22 cellular contexts compared by ENCODE assay signal in genomic region chr21:45164124-45164511, GRCh38.
DNase-seq lines count a peak whose midpoint lies in the region; ATAC-seq and TF ChIP-seq lines count a peak whose summit lies in the region.
"Had no signal": no experiment of that assay in that cellular context is flagged by ENCODE, and none has a peak within 500 bp of the region (broad histone marks: within the 10 kb centered on the region; RNA-seq: fewer than 3 reads in every experiment).

No MANE protein-coding gene starts in this region.

- H3K36me3 ChIP-seq in left ventricle myocardium inferior (no peaks in the 10 kb centered on the region), gastrocnemius medialis (no peaks in the 10 kb centered on the region)
- peaks cover 0 to 5% (median 0%) of the 10 kb centered on the region in 3 experiments for H3K36me3 ChIP-seq in naive thymus-derived CD4-positive, alpha-beta T cell (ENCODE audit: control insufficient read depth in 2 of 3, insufficient read depth in 3 of 3, low read length in 3 of 3)
- H3K36me3 ChIP-seq: breast epithelium had no signal

- intact Hi-C loops in left ventricle myocardium inferior (cut with micrococcal nuclease) (no loop called here), gastrocnemius medialis (cut with DNase I; ENCODE audit: low total_unique reads) (no loop called here)
- intact Hi-C loops in naive thymus-derived CD4-positive, alpha-beta T cell (cut with micrococcal nuclease), result no loop called here

- no peaks in the 10 kb centered on the region for H3K9me3 ChIP-seq in left ventricle myocardium inferior (replicated peaks)
- H3K9me3 ChIP-seq in gastrocnemius medialis, result no peaks in the 10 kb centered on the region
- H3K9me3 ChIP-seq in naive thymus-derived CD4-positive, alpha-beta T cell (ENCODE audit: control insufficient read depth in 2 of 3, low read length in 3 of 3), result no peaks in the 10 kb centered on the region
- H3K9me3 ChIP-seq: breast epithelium, testis had no signal

- H3K36me3 Mint-ChIP-seq in activated naive CD8-positive, alpha-beta T cell treated with anti-CD3 and anti-CD28 coated beads for 36 hours, result no peaks in the 10 kb centered on the region
- H3K36me3 Mint-ChIP-seq in activated naive CD8-positive, alpha-beta T cell treated with anti-CD3 and anti-CD28 coated beads, Interleukin-2, amount 50 U/mL, for 24 hours (ENCODE audit: low read depth), result peaks cover 5% of the 10 kb centered on the region
- H3K36me3 Mint-ChIP-seq in naive thymus-derived CD4-positive, alpha-beta T cell, result peaks cover 0 to 14% (median 4%) of the 10 kb centered on the region in 5 donors
- H3K36me3 Mint-ChIP-seq: activated naive CD8-positive, alpha-beta T cell had no signal

- H3K4me3 ChIP-seq in left ventricle myocardium inferior (no peak overlapping the region), gastrocnemius medialis (no peak overlapping the region)
- H3K4me3 ChIP-seq in naive thymus-derived CD4-positive, alpha-beta T cell (ENCODE audit: low read length), result no peak overlapping the region
- H3K4me3 ChIP-seq: breast epithelium, GM12878, testis had no signal

- TF ChIP-seq CTCF in left ventricle myocardium inferior (IDR thresholded peaks at IDR 0.05; ENCODE audit: borderline replicate concordance), result no peak
- no peak for TF ChIP-seq CTCF in gastrocnemius medialis (IDR thresholded peaks at IDR 0.05 in 4 of 5, conservative IDR thresholded peaks at IDR 0.05 in 1 of 5)

- H3K9me3 Mint-ChIP-seq in activated naive CD8-positive, alpha-beta T cell treated with anti-CD3 and anti-CD28 coated beads for 36 hours, result no peaks in the 10 kb centered on the region
- H3K9me3 Mint-ChIP-seq in activated naive CD8-positive, alpha-beta T cell treated with anti-CD3 and anti-CD28 coated beads, Interleukin-2, amount 50 U/mL, for 24 hours, result no peaks in the 10 kb centered on the region
- no peaks in the 10 kb centered on the region for H3K9me3 Mint-ChIP-seq in naive thymus-derived CD4-positive, alpha-beta T cell
- H3K9me3 Mint-ChIP-seq: activated T-cell treated with anti-CD3 and anti-CD28 coated beads, Interleukin-2, amount 50 U/mL, for 72 hours; nephron progenitor cell had no signal

- H3K27me3 ChIP-seq in left ventricle myocardium inferior (ENCODE audit: low read depth) (no peaks in the 10 kb centered on the region), gastrocnemius medialis (no peaks in the 10 kb centered on the region)
- no peaks in the 10 kb centered on the region for H3K27me3 ChIP-seq in naive thymus-derived CD4-positive, alpha-beta T cell (ENCODE audit: control insufficient read depth in 2 of 2, insufficient read depth in 2 of 2, low read length in 2 of 2)
- H3K27me3 ChIP-seq: breast epithelium, testis had no signal

- H3K4me1 Mint-ChIP-seq in activated naive CD8-positive, alpha-beta T cell treated with anti-CD3 and anti-CD28 coated beads for 36 hours, result peaks cover 8% of the 10 kb centered on the region
- peaks cover 3% of the 10 kb centered on the region for H3K4me1 Mint-ChIP-seq in activated naive CD8-positive, alpha-beta T cell treated with anti-CD3 and anti-CD28 coated beads, Interleukin-2, amount 50 U/mL, for 24 hours
- peaks cover 9 to 25% (median 16%) of the 10 kb centered on the region in 7 donors for H3K4me1 Mint-ChIP-seq in naive thymus-derived CD4-positive, alpha-beta T cell

- peak overlapping the region; percentile 8 for H3K27ac Mint-ChIP-seq in activated naive CD8-positive, alpha-beta T cell treated with anti-CD3 and anti-CD28 coated beads for 36 hours
- no peak overlapping the region for H3K27ac Mint-ChIP-seq in activated naive CD8-positive, alpha-beta T cell treated with anti-CD3 and anti-CD28 coated beads, Interleukin-2, amount 50 U/mL, for 24 hours
- H3K27ac Mint-ChIP-seq in naive thymus-derived CD4-positive, alpha-beta T cell, result no peak overlapping the region
- H3K27ac Mint-ChIP-seq: activated naive CD8-positive, alpha-beta T cell; activated T-cell treated with anti-CD3 and anti-CD28 coated beads, Interleukin-2, amount 50 U/mL, for 72 hours; nephron progenitor cell had no signal

- no peak for DNase-seq in activated naive CD8-positive, alpha-beta T cell treated with anti-CD3 and anti-CD28 coated beads for 36 hours
- no peak for DNase-seq in activated naive CD8-positive, alpha-beta T cell treated with anti-CD3 and anti-CD28 coated beads, Interleukin-2, amount 50 U/mL, for 24 hours
- DNase-seq in left ventricle myocardium inferior (no peak), gastrocnemius medialis (peak; percentile 59 to 89), RKO (ENCODE audit: low spot score) (no peak)
- DNase-seq in naive thymus-derived CD4-positive, alpha-beta T cell, result no peak
- DNase-seq in activated CD4-positive, alpha-beta T cell treated with anti-CD3 and anti-CD28 coated beads, Interleukin-2, amount 50 U/mL, for 48 hours, result no peak
- DNase-seq: activated CD4-positive, alpha-beta T cell treated with anti-CD3 and anti-CD28 coated beads, Interleukin-2, amount 50 U/mL, for 4 hours; activated T-cell treated with anti-CD3 and anti-CD28 coated beads, Interleukin-2, amount 50 U/mL, for 72 hours; erythroblast; KBM-7; NCI-H1930; nephron progenitor cell; retina; RPMI8226; stimulated activated CD4-positive, alpha-beta T cell treated with anti-CD3 and anti-CD28 coated beads, Interleukin-4, amount 100 ng/mL, for 24 hours had no signal

- no peak for ATAC-seq in activated naive CD8-positive, alpha-beta T cell treated with anti-CD3 and anti-CD28 coated beads, Interleukin-2, amount 50 U/mL, for 24 hours
- ATAC-seq in gastrocnemius medialis (peak; percentile 96), GM21619 (IDR thresholded peaks at IDR 0.05; ENCODE audit: unreplicated experiment) (no peak)
- no peak for ATAC-seq in naive thymus-derived CD4-positive, alpha-beta T cell
- ATAC-seq: activated T-cell treated with anti-CD3 and anti-CD28 coated beads, Interleukin-2, amount 50 U/mL, for 72 hours; GM12878 had no signal

- H3K4me1 ChIP-seq in left ventricle myocardium inferior (peaks cover 27% of the 10 kb centered on the region), gastrocnemius medialis (peaks cover 61 to 70% of the 10 kb centered on the region in 2 donors)
- H3K4me1 ChIP-seq in naive thymus-derived CD4-positive, alpha-beta T cell (ENCODE audit: control insufficient read depth in 2 of 2, insufficient read depth in 2 of 2, low read length in 2 of 2), result peaks cover 2 to 3% of the 10 kb centered on the region in 2 donors

- TF ChIP-seq POLR2A in gastrocnemius medialis (IDR thresholded peaks at IDR 0.05), result no peak

- H3K27me3 Mint-ChIP-seq in activated naive CD8-positive, alpha-beta T cell treated with anti-CD3 and anti-CD28 coated beads for 36 hours, result no peaks in the 10 kb centered on the region
- no peaks in the 10 kb centered on the region for H3K27me3 Mint-ChIP-seq in activated naive CD8-positive, alpha-beta T cell treated with anti-CD3 and anti-CD28 coated beads, Interleukin-2, amount 50 U/mL, for 24 hours
- no peaks in the 10 kb centered on the region for H3K27me3 Mint-ChIP-seq in naive thymus-derived CD4-positive, alpha-beta T cell
- H3K27me3 Mint-ChIP-seq: activated naive CD8-positive, alpha-beta T cell had no signal

- H3K4me3 Mint-ChIP-seq in activated naive CD8-positive, alpha-beta T cell treated with anti-CD3 and anti-CD28 coated beads for 36 hours, result no peak overlapping the region
- H3K4me3 Mint-ChIP-seq in activated naive CD8-positive, alpha-beta T cell treated with anti-CD3 and anti-CD28 coated beads, Interleukin-2, amount 50 U/mL, for 24 hours, result no peak overlapping the region
- H3K4me3 Mint-ChIP-seq in naive thymus-derived CD4-positive, alpha-beta T cell, result no peak overlapping the region
- H3K4me3 Mint-ChIP-seq: activated naive CD8-positive, alpha-beta T cell; activated T-cell treated with anti-CD3 and anti-CD28 coated beads, Interleukin-2, amount 50 U/mL, for 72 hours; nephron progenitor cell had no signal

- POLR2A ChIA-PET in naive thymus-derived CD4-positive, alpha-beta T cell (lab: Charles Lee), result interaction anchor here (1.6 kb wide), 1 partner anchor 17 kb away, joined by 3 read pairs; no protein-coding TSS in a partner anchor

- CTCF ChIA-PET in naive thymus-derived CD4-positive, alpha-beta T cell (lab: Charles Lee), result no interaction called here

- H3K27ac ChIP-seq in left ventricle myocardium inferior (replicated peaks), result peak overlapping the region; percentile 23
- H3K27ac ChIP-seq in gastrocnemius medialis, result peak overlapping the region; percentile 75 to 87 (median 82)
- H3K27ac ChIP-seq in naive thymus-derived CD4-positive, alpha-beta T cell (ENCODE audit: low read depth, low read length), result no peak overlapping the region
- H3K27ac ChIP-seq: C4-2B, testis had no signal

- in situ Hi-C loops in gastrocnemius medialis (cut with MboI; ENCODE audit: low sequenced_read_pairs in 4 of 4), result no loop called here

Comparison
In these comparisons a context has a peak if more than half of its experiments do, and no peak if none do; other contexts are left out.
1. DNase-seq: peak in gastrocnemius medialis (2 of 2); none in activated naive CD8-positive, alpha-beta T cell treated with anti-CD3 and anti-CD28 coated beads for 36 hours (single experiment), activated naive CD8-positive, alpha-beta T cell treated with anti-CD3 and anti-CD28 coated beads, Interleukin-2, amount 50 U/mL, for 24 hours (single experiment), left ventricle myocardium inferior (single experiment), RKO (single experiment), naive thymus-derived CD4-positive, alpha-beta T cell (0 of 9) and activated CD4-positive, alpha-beta T cell treated with anti-CD3 and anti-CD28 coated beads, Interleukin-2, amount 50 U/mL, for 48 hours (0 of 2).
2. ATAC-seq: peak in gastrocnemius medialis (2 of 2); none in activated naive CD8-positive, alpha-beta T cell treated with anti-CD3 and anti-CD28 coated beads, Interleukin-2, amount 50 U/mL, for 24 hours (single experiment), naive thymus-derived CD4-positive, alpha-beta T cell (single experiment) and GM21619 (single experiment).